Comparison of ENCODE assay signal across 1 cellular context in genomic region chr17:33038740-33039139, GRCh38.
TF ChIP-seq lines count a peak whose summit lies in the region.

No MANE protein-coding gene starts in this region.

TF ChIP-seq in GM23338, 12 proteins besides CTCF, POLR2A, EP300 and RAD21 (continued from another document):
- TF ChIP-seq ZNF462 (CRISPR knock-in tag; IDR thresholded peaks at IDR 0.05) (no peak), REST (IDR thresholded peaks at IDR 0.05; ENCODE audit: unreplicated experiment) (no peak), ETS1 (IDR thresholded peaks at IDR 0.05) (no peak), EZH2 (IDR thresholded peaks at IDR 0.05; ENCODE audit: low read depth, unreplicated experiment) (no peak), ZNF114 (CRISPR knock-in tag; IDR thresholded peaks at IDR 0.05) (no peak), JUNB (IDR thresholded peaks at IDR 0.05; ENCODE audit: unreplicated experiment) (no peak)
